ENCODE assay signal across 8 cellular contexts in the genomic region with DNA sequence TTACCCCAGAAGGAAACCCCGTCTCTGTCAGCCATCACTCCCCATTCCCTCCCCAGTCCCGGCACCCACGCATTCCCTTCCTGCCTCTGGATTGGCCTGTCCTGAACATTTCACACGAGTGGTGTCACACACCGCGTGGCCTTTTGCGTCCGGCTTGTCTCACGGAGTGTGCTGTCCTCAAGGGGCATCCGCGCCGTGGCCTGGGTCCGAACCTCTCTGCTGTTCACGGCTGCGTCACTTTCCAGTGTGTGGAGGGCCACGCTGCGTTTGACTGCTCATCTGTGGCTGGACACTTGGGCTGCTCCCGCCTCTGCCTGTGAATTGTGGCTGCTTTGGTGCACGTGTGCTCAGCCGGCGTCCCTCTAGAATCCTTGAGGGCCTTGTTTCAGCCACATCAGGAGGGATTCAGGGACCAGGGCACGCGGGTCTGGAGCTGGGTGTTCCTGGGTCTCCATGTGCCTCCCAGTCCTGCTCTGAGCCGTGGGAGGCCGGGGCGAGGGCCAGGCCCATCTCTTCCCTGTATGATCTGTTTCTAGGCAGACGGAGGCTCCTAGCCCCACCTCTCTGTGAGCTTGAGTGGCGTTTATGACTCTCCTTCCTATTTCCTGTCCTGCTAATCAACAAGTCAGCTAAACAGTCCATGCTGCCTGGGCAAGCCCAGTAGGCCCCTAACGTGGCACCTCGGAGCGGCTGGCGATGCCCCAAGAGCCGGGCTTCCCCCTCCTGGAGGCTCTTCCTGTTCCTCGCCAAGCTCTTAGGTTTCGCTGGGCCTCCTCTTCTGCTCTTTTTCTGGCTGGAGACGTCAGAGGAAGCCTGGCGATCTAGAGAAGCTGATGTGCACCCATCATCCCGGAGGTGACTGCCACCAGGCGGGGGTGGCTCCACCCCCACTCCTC. TPM values are rescaled to one million over a fixed set of nuclear protein-coding genes. Genes with fewer than 3 reads are reported as not detected.
DNase-seq lines count a peak whose midpoint lies in the region; ATAC-seq and TF ChIP-seq lines count a peak whose summit lies in the region.

No MANE protein-coding gene starts in this region.

- no peak for DNase-seq in activated CD8-positive, alpha-beta memory T cell treated with anti-CD3 and anti-CD28 coated beads, Interleukin-2, amount 10 ng/mL, durations not matched to agents 7 days and 5 days
- no peak for DNase-seq in activated CD8-positive, alpha-beta memory T cell treated with anti-CD3 and anti-CD28 coated beads, Interleukin-2, amount 50 U/mL, for 48 hours
- DNase-seq in T1000 (lab: John Stamatoyannopoulos, UW) (peak; percentile 45), coronary artery (ENCODE audit: low spot score) (peak; percentile 86), memory B cell (ENCODE audit: low spot score in 2 of 2) (peak in 1 of 2 donors; percentile 41), stomach (peak; percentile 73), NK-92 (lab: John Stamatoyannopoulos, UW; ENCODE audit: unreplicated experiment) (no peak)

- no peaks in the 10 kb centered on the region for H3K9me3 Mint-ChIP-seq in activated CD8-positive, alpha-beta memory T cell treated with anti-CD3 and anti-CD28 coated beads, Interleukin-2, amount 10 ng/mL, durations not matched to agents 7 days and 5 days (ENCODE audit: low read depth)
- H3K9me3 Mint-ChIP-seq in memory B cell: no peaks in the 10 kb centered on the region

- no peak for TF ChIP-seq EP300 in stomach (IDR thresholded peaks at IDR 0.05)

- H3K36me3 ChIP-seq in stomach: peaks cover 5 to 17% (median 13%) of the 10 kb centered on the region in 4 donors

- CTCF ChIA-PET in activated CD8-positive, alpha-beta memory T cell treated with anti-CD3 and anti-CD28 coated beads, Interleukin-2, amount 10 ng/mL, durations not matched to agents 7 days and 5 days (lab: Charles Lee): interaction anchor here (0.9 to 1.8 kb wide), 4 partner anchors 9 to 53 kb away, joined by 3 to 5 read pairs (median 4); no protein-coding TSS in a partner anchor

- intact Hi-C loops in stomach (cut with DNase I; ENCODE audit: low total_unique reads): no loop called here

- H3K27ac ChIP-seq in coronary artery: peak overlapping the region; percentile 82 to 93
- H3K27ac ChIP-seq in stomach: peak overlapping the region; percentile 57 to 89 (median 88)

- TF ChIP-seq POLR2A in stomach (IDR thresholded peaks at IDR 0.05): no peak

- peaks cover 7% of the 10 kb centered on the region for H3K36me3 Mint-ChIP-seq in activated CD8-positive, alpha-beta memory T cell treated with anti-CD3 and anti-CD28 coated beads, Interleukin-2, amount 10 ng/mL, durations not matched to agents 7 days and 5 days
- peaks cover 9% of the 10 kb centered on the region for H3K36me3 Mint-ChIP-seq in memory B cell

- no peaks in the 10 kb centered on the region for H3K27me3 ChIP-seq in stomach

- peak; percentile 73 for ATAC-seq in activated CD8-positive, alpha-beta memory T cell treated with anti-CD3 and anti-CD28 coated beads, Interleukin-2, amount 10 ng/mL, durations not matched to agents 7 days and 5 days
- ATAC-seq in memory B cell (ENCODE audit: low read depth): peak; percentile 96
- no peak for ATAC-seq in GM19035 (IDR thresholded peaks at IDR 0.05; ENCODE audit: unreplicated experiment)

- no peaks in the 10 kb centered on the region for H3K27me3 Mint-ChIP-seq in activated CD8-positive, alpha-beta memory T cell treated with anti-CD3 and anti-CD28 coated beads, Interleukin-2, amount 10 ng/mL, durations not matched to agents 7 days and 5 days
- no peaks in the 10 kb centered on the region for H3K27me3 Mint-ChIP-seq in memory B cell

- H3K9me3 ChIP-seq in stomach: no peaks in the 10 kb centered on the region

- peaks cover 68 to 100% (median 91%) of the 10 kb centered on the region in 4 donors for H3K4me1 ChIP-seq in stomach

- H3K4me1 Mint-ChIP-seq in activated CD8-positive, alpha-beta memory T cell treated with anti-CD3 and anti-CD28 coated beads, Interleukin-2, amount 10 ng/mL, durations not matched to agents 7 days and 5 days: peaks cover 29% of the 10 kb centered on the region
- peaks cover 17% of the 10 kb centered on the region for H3K4me1 Mint-ChIP-seq in memory B cell

- H3K4me3 Mint-ChIP-seq in activated CD8-positive, alpha-beta memory T cell treated with anti-CD3 and anti-CD28 coated beads, Interleukin-2, amount 10 ng/mL, durations not matched to agents 7 days and 5 days: peak overlapping the region; percentile 54
- peak overlapping the region; percentile 59 for H3K4me3 Mint-ChIP-seq in memory B cell

- peak overlapping the region; percentile 37 for H3K4me3 ChIP-seq in coronary artery
- no peak overlapping the region for H3K4me3 ChIP-seq in stomach

- peak overlapping the region; percentile 86 for H3K27ac Mint-ChIP-seq in activated CD8-positive, alpha-beta memory T cell treated with anti-CD3 and anti-CD28 coated beads, Interleukin-2, amount 10 ng/mL, durations not matched to agents 7 days and 5 days
- peak overlapping the region; percentile 91 for H3K27ac Mint-ChIP-seq in memory B cell

- TF ChIP-seq CTCF in coronary artery (IDR thresholded peaks at IDR 0.05) (no peak), stomach (IDR thresholded peaks at IDR 0.05) (no peak)

- 48 to 59% (median 56%) methylated on average over 33 to 39 of the region's 39 CpGs for WGBS in stomach, 5 donors

RNA-seq across cellular contexts. Expression of a gene that starts 8.1 kb away (rescaled TPM):
- total RNA-seq in activated CD8-positive, alpha-beta memory T cell treated with anti-CD3 and anti-CD28 coated beads, Interleukin-2, amount 10 ng/mL, durations not matched to agents 7 days and 5 days: 10 to 100 TPM; 76.7 to 80.5 TPM
- 100 to 1,000 TPM in 1 of 5 donors, 10 to 100 TPM in 4; 55.1 to 368 (median 82.3) TPM for total RNA-seq in stomach
- polyA plus RNA-seq in stomach: 10 to 100 TPM; 43.1 to 65.3 (median 48.8) TPM

RNA-seq across cellular contexts. Expression of a gene that starts 24.2 kb away (rescaled TPM):
- under 1 TPM; 0.29 to 0.52 TPM for total RNA-seq in activated CD8-positive, alpha-beta memory T cell treated with anti-CD3 and anti-CD28 coated beads, Interleukin-2, amount 10 ng/mL, durations not matched to agents 7 days and 5 days
- 1 to 10 TPM in 2 of 5 donors, not detected in 3; 1.3 to 8.9 TPM for total RNA-seq in stomach
- under 1 TPM in 2 of 3 donors, not detected in 1; 0.19 to 0.28 TPM for polyA plus RNA-seq in stomach

RNA-seq across cellular contexts. Expression of a gene that starts 27.9 kb away (rescaled TPM):
- 100 to 1,000 TPM; 190 to 221 TPM for total RNA-seq in activated CD8-positive, alpha-beta memory T cell treated with anti-CD3 and anti-CD28 coated beads, Interleukin-2, amount 10 ng/mL, durations not matched to agents 7 days and 5 days
- 100 to 1,000 TPM in 2 of 5 donors, 10 to 100 TPM in 3; 26.4 to 905 (median 37.9) TPM for total RNA-seq in stomach
- 100 to 1,000 TPM; 355 to 508 (median 358) TPM for polyA plus RNA-seq in stomach

RNA-seq across cellular contexts. Expression of a gene that starts 34.7 kb away (rescaled TPM):
- total RNA-seq in activated CD8-positive, alpha-beta memory T cell treated with anti-CD3 and anti-CD28 coated beads, Interleukin-2, amount 10 ng/mL, durations not matched to agents 7 days and 5 days: 10 to 100 TPM; 73.3 to 88.6 TPM
- 100 to 1,000 TPM in 1 of 5 donors, 10 to 100 TPM in 4; 31.6 to 118 (median 54.6) TPM for total RNA-seq in stomach
- 10 to 100 TPM; 17.0 to 29.2 (median 21.0) TPM for polyA plus RNA-seq in stomach

RNA-seq across cellular contexts. Expression of a gene that starts 39.6 kb away (rescaled TPM):
- 10 to 100 TPM; 50.6 to 74.7 TPM for total RNA-seq in activated CD8-positive, alpha-beta memory T cell treated with anti-CD3 and anti-CD28 coated beads, Interleukin-2, amount 10 ng/mL, durations not matched to agents 7 days and 5 days
- 10 to 100 TPM; 19.3 to 74.7 (median 63.5) TPM for total RNA-seq in stomach
- polyA plus RNA-seq in stomach: 10 to 100 TPM; 16.3 to 36.1 (median 23.6) TPM

Comparison
In these comparisons a context has a peak if more than half of its experiments do, and no peak if none do; other contexts are left out.
1. DNase-seq: peak in T1000 (single experiment), coronary artery (single experiment) and stomach (single experiment); none in activated CD8-positive, alpha-beta memory T cell treated with anti-CD3 and anti-CD28 coated beads, Interleukin-2, amount 10 ng/mL, durations not matched to agents 7 days and 5 days (single experiment), activated CD8-positive, alpha-beta memory T cell treated with anti-CD3 and anti-CD28 coated beads, Interleukin-2, amount 50 U/mL, for 48 hours (single experiment) and NK-92 (single experiment).